Comparison of ENCODE assay signal across 1 cellular context in the genomic region with DNA sequence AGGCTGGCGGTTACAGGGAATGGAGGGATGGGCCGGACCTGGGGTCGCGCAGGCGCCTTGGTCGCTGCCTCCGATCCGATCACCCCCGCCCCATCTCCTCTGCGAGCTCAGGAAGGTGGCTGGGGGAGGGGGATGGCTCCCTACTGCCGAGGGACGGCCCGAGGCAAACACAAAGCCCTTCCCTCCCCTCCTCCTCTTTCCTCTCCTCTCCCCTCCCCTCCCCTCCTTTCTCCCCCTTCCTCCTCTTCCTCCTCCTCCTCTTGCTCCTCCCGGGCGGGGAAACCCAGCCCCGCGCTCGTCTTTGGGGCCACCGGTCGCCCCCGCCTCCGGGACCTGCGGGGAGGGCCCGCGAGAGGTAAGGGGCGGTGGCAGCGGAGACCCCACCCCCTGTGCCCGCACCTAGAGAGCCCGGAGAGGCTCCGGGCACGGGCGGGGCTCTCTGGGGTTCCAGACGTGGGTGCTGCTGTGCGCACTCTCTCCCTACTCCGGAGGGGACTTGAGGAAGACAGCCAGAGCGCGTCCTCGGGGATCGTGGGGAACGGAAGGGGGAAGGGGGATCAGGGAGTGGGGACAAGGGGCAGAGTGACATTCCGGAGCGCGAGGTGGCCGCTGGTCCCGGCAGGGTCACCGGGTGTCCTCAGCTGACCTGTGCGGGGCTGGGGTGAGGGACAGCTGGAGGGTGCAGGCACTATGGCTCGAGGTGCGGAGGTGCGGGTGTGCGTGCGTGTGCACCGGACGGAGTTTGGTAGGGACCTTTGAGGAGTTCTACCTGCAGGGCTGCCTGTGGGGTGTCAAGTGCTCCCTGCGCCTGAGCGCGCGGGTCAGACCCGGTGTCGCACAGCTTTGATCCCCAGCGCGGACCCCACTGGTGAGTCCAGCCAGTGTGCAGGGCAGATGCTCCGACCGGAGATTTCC.
TF ChIP-seq lines count a peak whose summit lies in the region.

A gene with protein sequence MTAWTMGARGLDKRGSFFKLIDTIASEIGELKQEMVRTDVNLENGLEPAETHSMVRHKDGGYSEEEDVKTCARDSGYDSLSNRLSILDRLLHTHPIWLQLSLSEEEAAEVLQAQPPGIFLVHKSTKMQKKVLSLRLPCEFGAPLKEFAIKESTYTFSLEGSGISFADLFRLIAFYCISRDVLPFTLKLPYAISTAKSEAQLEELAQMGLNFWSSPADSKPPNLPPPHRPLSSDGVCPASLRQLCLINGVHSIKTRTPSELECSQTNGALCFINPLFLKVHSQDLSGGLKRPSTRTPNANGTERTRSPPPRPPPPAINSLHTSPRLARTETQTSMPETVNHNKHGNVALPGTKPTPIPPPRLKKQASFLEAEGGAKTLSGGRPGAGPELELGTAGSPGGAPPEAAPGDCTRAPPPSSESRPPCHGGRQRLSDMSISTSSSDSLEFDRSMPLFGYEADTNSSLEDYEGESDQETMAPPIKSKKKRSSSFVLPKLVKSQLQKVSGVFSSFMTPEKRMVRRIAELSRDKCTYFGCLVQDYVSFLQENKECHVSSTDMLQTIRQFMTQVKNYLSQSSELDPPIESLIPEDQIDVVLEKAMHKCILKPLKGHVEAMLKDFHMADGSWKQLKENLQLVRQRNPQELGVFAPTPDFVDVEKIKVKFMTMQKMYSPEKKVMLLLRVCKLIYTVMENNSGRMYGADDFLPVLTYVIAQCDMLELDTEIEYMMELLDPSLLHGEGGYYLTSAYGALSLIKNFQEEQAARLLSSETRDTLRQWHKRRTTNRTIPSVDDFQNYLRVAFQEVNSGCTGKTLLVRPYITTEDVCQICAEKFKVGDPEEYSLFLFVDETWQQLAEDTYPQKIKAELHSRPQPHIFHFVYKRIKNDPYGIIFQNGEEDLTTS (plus strand): TSS at position 286 of the 915 bp plus-strand sequence. CDS start 131,344 bp downstream, outside the sequence.

TF ChIP-seq in HepG2, 621 proteins besides CTCF, POLR2A, EP300 and RAD21 (continued from another document and continues in another):
- TF ChIP-seq, protein P1, sequence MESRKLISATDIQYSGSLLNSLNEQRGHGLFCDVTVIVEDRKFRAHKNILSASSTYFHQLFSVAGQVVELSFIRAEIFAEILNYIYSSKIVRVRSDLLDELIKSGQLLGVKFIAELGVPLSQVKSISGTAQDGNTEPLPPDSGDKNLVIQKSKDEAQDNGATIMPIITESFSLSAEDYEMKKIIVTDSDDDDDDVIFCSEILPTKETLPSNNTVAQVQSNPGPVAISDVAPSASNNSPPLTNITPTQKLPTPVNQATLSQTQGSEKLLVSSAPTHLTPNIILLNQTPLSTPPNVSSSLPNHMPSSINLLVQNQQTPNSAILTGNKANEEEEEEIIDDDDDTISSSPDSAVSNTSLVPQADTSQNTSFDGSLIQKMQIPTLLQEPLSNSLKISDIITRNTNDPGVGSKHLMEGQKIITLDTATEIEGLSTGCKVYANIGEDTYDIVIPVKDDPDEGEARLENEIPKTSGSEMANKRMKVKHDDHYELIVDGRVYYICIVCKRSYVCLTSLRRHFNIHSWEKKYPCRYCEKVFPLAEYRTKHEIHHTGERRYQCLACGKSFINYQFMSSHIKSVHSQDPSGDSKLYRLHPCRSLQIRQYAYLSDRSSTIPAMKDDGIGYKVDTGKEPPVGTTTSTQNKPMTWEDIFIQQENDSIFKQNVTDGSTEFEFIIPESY (CRISPR knock-in tag; IDR thresholded peaks at IDR 0.05): no peak
- TF ChIP-seq, protein P2, sequence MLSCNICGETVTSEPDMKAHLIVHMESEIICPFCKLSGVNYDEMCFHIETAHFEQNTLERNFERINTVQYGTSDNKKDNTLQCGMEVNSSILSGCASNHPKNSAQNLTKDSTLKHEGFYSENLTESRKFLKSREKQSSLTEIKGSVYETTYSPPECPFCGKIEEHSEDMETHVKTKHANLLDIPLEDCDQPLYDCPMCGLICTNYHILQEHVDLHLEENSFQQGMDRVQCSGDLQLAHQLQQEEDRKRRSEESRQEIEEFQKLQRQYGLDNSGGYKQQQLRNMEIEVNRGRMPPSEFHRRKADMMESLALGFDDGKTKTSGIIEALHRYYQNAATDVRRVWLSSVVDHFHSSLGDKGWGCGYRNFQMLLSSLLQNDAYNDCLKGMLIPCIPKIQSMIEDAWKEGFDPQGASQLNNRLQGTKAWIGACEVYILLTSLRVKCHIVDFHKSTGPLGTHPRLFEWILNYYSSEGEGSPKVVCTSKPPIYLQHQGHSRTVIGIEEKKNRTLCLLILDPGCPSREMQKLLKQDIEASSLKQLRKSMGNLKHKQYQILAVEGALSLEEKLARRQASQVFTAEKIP (CRISPR knock-in tag; IDR thresholded peaks at IDR 0.05; ENCODE audit: borderline replicate concordance): no peak
- TF ChIP-seq GPN1 (CRISPR knock-in tag; IDR thresholded peaks at IDR 0.05; ENCODE audit: borderline replicate concordance) (no peak), MYNN (CRISPR knock-in tag; IDR thresholded peaks at IDR 0.05; ENCODE audit: low read depth) (no peak), SOX13 (IDR thresholded peaks at IDR 0.05) (no peak), SOX13 (CRISPR knock-in tag; conservative IDR thresholded peaks at IDR 0.05 in 1 of 2, IDR thresholded peaks at IDR 0.05 in 1 of 2) (peak in 1 of 2 experiments; percentile 45; a peak in 1 of 4 replicates), RBM22 (optimal IDR thresholded peaks at IDR 0.05; ENCODE audit: low read length) (no peak), GATAD2A (CRISPR knock-in tag; IDR thresholded peaks at IDR 0.05) (no peak), MXD4 (CRISPR knock-in tag; IDR thresholded peaks at IDR 0.05) (no peak), ZNF432 (CRISPR knock-in tag; IDR thresholded peaks at IDR 0.05; ENCODE audit: borderline replicate concordance) (no peak), HCFC1 (IDR thresholded peaks at IDR 0.05; ENCODE audit: low read depth, low read length) (no peak), ZNF674 (CRISPR knock-in tag; IDR thresholded peaks at IDR 0.05; ENCODE audit: low read depth) (no peak), ZSCAN22 (CRISPR knock-in tag; IDR thresholded peaks at IDR 0.05) (no peak), JUNB (CRISPR knock-in tag; IDR thresholded peaks at IDR 0.05; ENCODE audit: borderline replicate concordance) (no peak), RBFOX2 (IDR thresholded peaks at IDR 0.05; ENCODE audit: low read depth, low read length) (peak; percentile 93), ZNF430 (CRISPR knock-in tag; IDR thresholded peaks at IDR 0.05) (no peak), CCAR2 (optimal IDR thresholded peaks at IDR 0.05; ENCODE audit: low read depth, low read length) (no peak), ASH2L (IDR thresholded peaks at IDR 0.05; ENCODE audit: insufficient read length, low read depth, low read length) (peak; percentile 40), PTBP1 (IDR thresholded peaks at IDR 0.05; ENCODE audit: low read depth, low read length, poor library complexity, severe bottlenecking) (peak; percentile 93), HNRNPK (IDR thresholded peaks at IDR 0.05; ENCODE audit: low read depth, low read length, poor library complexity, severe bottlenecking) (peak; percentile 99), ZNF350 (CRISPR knock-in tag; IDR thresholded peaks at IDR 0.05; ENCODE audit: borderline replicate concordance, low read depth) (peak; percentile 86), ZNF260 (CRISPR knock-in tag; IDR thresholded peaks at IDR 0.05; ENCODE audit: borderline replicate concordance, low read depth) (no peak), SMYD3 (CRISPR knock-in tag; IDR thresholded peaks at IDR 0.05) (no peak), NFKB2 (CRISPR knock-in tag; IDR thresholded peaks at IDR 0.05; ENCODE audit: borderline replicate concordance) (no peak), BRD4 (CRISPR knock-in tag; IDR thresholded peaks at IDR 0.05) (peak; percentile 59; the same call in 1 of the 2 replicates), ARHGAP35 (CRISPR knock-in tag; IDR thresholded peaks at IDR 0.05; ENCODE audit: borderline replicate concordance) (no peak; the same call in 1 of the 2 replicates), TBX3 (IDR thresholded peaks at IDR 0.05; ENCODE audit: borderline replicate concordance) (no peak)
- TF ChIP-seq, protein P3, sequence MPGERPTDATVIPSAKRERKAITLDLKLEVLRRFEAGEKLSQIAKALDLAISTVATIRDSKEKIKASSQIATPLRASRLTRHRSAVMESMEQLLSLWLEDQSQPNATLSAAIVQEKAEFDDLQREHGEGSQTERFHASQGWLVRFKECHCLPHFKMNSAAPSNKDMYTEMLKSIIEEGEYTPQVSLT (CRISPR knock-in tag; IDR thresholded peaks at IDR 0.05; ENCODE audit: borderline replicate concordance, low read depth): no peak; the same call in 1 of the 2 replicates
- TF ChIP-seq, protein P4, sequence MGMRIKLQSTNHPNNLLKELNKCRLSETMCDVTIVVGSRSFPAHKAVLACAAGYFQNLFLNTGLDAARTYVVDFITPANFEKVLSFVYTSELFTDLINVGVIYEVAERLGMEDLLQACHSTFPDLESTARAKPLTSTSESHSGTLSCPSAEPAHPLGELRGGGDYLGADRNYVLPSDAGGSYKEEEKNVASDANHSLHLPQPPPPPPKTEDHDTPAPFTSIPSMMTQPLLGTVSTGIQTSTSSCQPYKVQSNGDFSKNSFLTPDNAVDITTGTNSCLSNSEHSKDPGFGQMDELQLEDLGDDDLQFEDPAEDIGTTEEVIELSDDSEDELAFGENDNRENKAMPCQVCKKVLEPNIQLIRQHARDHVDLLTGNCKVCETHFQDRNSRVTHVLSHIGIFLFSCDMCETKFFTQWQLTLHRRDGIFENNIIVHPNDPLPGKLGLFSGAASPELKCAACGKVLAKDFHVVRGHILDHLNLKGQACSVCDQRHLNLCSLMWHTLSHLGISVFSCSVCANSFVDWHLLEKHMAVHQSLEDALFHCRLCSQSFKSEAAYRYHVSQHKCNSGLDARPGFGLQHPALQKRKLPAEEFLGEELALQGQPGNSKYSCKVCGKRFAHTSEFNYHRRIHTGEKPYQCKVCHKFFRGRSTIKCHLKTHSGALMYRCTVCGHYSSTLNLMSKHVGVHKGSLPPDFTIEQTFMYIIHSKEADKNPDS (CRISPR knock-in tag; IDR thresholded peaks at IDR 0.05): 0 out of 2 replicates have a peak, but pooled peaks have one; percentile 4
- TF ChIP-seq, protein P5, sequence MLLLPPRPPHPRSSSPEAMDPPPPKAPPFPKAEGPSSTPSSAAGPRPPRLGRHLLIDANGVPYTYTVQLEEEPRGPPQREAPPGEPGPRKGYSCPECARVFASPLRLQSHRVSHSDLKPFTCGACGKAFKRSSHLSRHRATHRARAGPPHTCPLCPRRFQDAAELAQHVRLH (CRISPR knock-in tag; IDR thresholded peaks at IDR 0.05; ENCODE audit: borderline replicate concordance, low read depth): no peak
- TF ChIP-seq, protein P6, sequence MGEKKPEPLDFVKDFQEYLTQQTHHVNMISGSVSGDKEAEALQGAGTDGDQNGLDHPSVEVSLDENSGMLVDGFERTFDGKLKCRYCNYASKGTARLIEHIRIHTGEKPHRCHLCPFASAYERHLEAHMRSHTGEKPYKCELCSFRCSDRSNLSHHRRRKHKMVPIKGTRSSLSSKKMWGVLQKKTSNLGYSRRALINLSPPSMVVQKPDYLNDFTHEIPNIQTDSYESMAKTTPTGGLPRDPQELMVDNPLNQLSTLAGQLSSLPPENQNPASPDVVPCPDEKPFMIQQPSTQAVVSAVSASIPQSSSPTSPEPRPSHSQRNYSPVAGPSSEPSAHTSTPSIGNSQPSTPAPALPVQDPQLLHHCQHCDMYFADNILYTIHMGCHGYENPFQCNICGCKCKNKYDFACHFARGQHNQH (CRISPR knock-in tag; IDR thresholded peaks at IDR 0.05): no peak; the same call in 1 of the 2 replicates
- TF ChIP-seq, protein P7, sequence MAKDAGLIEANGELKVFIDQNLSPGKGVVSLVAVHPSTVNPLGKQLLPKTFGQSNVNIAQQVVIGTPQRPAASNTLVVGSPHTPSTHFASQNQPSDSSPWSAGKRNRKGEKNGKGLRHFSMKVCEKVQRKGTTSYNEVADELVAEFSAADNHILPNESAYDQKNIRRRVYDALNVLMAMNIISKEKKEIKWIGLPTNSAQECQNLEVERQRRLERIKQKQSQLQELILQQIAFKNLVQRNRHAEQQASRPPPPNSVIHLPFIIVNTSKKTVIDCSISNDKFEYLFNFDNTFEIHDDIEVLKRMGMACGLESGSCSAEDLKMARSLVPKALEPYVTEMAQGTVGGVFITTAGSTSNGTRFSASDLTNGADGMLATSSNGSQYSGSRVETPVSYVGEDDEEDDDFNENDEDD (CRISPR knock-in tag; IDR thresholded peaks at IDR 0.05; ENCODE audit: borderline replicate concordance): no peak
- TF ChIP-seq, protein P8, sequence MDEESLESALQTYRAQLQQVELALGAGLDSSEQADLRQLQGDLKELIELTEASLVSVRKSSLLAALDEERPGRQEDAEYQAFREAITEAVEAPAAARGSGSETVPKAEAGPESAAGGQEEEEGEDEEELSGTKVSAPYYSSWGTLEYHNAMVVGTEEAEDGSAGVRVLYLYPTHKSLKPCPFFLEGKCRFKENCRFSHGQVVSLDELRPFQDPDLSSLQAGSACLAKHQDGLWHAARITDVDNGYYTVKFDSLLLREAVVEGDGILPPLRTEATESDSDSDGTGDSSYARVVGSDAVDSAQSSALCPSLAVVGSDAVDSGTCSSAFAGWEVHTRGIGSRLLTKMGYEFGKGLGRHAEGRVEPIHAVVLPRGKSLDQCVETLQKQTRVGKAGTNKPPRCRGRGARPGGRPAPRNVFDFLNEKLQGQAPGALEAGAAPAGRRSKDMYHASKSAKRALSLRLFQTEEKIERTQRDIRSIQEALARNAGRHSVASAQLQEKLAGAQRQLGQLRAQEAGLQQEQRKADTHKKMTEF (CRISPR knock-in tag; IDR thresholded peaks at IDR 0.05): no peak; the same call in none of the 2 replicates
- TF ChIP-seq, protein P9, sequence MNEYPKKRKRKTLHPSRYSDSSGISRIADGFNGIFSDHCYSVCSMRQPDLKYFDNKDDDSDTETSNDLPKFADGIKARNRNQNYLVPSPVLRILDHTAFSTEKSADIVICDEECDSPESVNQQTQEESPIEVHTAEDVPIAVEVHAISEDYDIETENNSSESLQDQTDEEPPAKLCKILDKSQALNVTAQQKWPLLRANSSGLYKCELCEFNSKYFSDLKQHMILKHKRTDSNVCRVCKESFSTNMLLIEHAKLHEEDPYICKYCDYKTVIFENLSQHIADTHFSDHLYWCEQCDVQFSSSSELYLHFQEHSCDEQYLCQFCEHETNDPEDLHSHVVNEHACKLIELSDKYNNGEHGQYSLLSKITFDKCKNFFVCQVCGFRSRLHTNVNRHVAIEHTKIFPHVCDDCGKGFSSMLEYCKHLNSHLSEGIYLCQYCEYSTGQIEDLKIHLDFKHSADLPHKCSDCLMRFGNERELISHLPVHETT (CRISPR knock-in tag; conservative IDR thresholded peaks at IDR 0.05): no peak
- TF ChIP-seq, protein P10, sequence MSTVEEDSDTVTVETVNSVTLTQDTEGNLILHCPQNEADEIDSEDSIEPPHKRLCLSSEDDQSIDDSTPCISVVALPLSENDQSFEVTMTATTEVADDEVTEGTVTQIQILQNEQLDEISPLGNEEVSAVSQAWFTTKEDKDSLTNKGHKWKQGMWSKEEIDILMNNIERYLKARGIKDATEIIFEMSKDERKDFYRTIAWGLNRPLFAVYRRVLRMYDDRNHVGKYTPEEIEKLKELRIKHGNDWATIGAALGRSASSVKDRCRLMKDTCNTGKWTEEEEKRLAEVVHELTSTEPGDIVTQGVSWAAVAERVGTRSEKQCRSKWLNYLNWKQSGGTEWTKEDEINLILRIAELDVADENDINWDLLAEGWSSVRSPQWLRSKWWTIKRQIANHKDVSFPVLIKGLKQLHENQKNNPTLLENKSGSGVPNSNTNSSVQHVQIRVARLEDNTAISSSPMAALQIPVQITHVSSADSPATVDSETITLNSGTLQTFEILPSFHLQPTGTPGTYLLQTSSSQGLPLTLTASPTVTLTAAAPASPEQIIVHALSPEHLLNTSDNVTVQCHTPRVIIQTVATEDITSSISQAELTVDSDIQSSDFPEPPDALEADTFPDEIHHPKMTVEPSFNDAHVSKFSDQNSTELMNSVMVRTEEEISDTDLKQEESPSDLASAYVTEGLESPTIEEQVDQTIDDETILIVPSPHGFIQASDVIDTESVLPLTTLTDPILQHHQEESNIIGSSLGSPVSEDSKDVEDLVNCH (CRISPR knock-in tag; IDR thresholded peaks at IDR 0.05): no peak
